ENCODE assay signal across 1 cellular context in genomic region chr15:96180062-96180745, GRCh38.
A peak's percentile ranks its signal among the peaks of the same experiment; 100 is the strongest.
TF ChIP-seq lines count a peak whose summit lies in the region.

No MANE protein-coding gene starts in this region.

TF ChIP-seq in H1, 55 proteins besides CTCF, POLR2A, EP300 and RAD21:
- TF ChIP-seq USF2 (IDR thresholded peaks at IDR 0.05; ENCODE audit: low read length): no peak
- TF ChIP-seq TCF12 (IDR thresholded peaks at IDR 0.05; ENCODE audit: low read depth, low read length): 0 out of 2 replicates have a peak, but pooled peaks have one; percentile 25
